Comparison of ENCODE assay signal across 1 cellular context in the genomic region with DNA sequence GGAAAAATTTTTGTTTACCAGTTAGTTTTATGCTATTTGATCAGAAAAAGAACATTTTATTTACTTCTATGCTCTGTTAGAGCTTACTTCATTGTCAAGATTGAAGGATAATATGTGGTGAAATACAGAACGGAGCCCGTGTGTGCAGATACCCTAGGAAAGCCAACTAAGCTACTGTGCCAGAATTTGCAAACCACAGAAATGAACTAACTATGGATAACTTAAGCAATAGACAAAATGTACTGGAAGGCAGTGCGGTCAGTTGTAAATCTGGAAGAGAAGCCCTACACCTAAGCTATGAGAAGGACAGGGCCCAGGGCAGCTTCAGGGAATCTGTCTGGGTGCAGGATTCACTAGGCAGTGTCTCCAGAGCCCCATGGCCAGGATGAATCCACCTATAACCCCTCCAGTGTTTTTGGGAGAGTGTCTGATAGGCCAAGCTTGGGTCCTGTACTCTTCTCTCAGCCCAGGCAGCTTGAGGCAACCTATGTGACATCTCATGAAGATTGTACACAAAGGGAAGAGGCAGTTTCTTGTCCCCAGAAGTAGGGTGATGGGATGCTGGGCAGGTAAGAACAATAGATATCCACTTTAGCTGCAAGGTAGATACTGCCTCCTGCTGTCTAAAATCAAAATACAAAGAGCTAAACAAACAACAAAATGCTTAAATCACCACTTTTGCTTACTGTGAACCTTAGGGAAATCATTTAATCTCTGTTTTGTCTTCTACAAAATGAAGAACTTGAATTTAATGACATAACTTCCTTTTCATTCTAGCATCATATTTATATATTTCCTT.
TF ChIP-seq lines count a peak whose summit lies in the region.

No MANE protein-coding gene starts in this region.

TF ChIP-seq in Ishikawa, 13 proteins besides CTCF, POLR2A, EP300 and RAD21 (continued from another document):
- TF ChIP-seq, protein P1, sequence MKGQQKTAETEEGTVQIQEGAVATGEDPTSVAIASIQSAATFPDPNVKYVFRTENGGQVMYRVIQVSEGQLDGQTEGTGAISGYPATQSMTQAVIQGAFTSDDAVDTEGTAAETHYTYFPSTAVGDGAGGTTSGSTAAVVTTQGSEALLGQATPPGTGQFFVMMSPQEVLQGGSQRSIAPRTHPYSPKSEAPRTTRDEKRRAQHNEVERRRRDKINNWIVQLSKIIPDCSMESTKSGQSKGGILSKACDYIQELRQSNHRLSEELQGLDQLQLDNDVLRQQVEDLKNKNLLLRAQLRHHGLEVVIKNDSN (IDR thresholded peaks at IDR 0.05) = no peak
- TF ChIP-seq ZBTB7A (IDR thresholded peaks at IDR 0.05; ENCODE audit: low read depth) (no peak), TAF1 (IDR thresholded peaks at IDR 0.05; ENCODE audit: low read depth) (no peak), CEBPB (IDR thresholded peaks at IDR 0.05) (no peak), TEAD4 (IDR thresholded peaks at IDR 0.05) (no peak), NFIC (IDR thresholded peaks at IDR 0.05) (no peak)
- TF ChIP-seq, protein P2, sequence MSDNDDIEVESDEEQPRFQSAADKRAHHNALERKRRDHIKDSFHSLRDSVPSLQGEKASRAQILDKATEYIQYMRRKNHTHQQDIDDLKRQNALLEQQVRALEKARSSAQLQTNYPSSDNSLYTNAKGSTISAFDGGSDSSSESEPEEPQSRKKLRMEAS (IDR thresholded peaks at IDR 0.05) = no peak
